In genomic region chr21:41817228-41817627, GRCh38 we compare ENCODE assay signal across 8 cellular contexts. TPM values are rescaled to one million over a fixed set of nuclear protein-coding genes. Genes with fewer than 3 reads are reported as not detected.
DNase-seq lines count a peak whose midpoint lies in the region; ATAC-seq and TF ChIP-seq lines count a peak whose summit lies in the region.
"Had no signal": no experiment of that assay in that cellular context is flagged by ENCODE, and none has a peak within 500 bp of the region (broad histone marks: within the 10 kb centered on the region; RNA-seq: fewer than 3 reads in every experiment).

No MANE protein-coding gene starts in this region.

- no peak for TF ChIP-seq EP300 in sigmoid colon (IDR thresholded peaks at IDR 0.05)

- H3K27me3 ChIP-seq in right cardiac atrium (ENCODE audit: control insufficient read depth, insufficient read depth) (no peaks in the 10 kb centered on the region), sigmoid colon (no peaks in the 10 kb centered on the region)

- TF ChIP-seq CTCF in sigmoid colon (IDR thresholded peaks at IDR 0.05) = peak in 2 of 4 experiments; percentile 40 to 54

- DNase-seq in GM04504 (ENCODE audit: low read depth) = peak; percentile 53
- DNase-seq in NOMO-1 (lab: John Stamatoyannopoulos, UW; ENCODE audit: unreplicated experiment in 2 of 2) = peak; percentile 11 to 22
- DNase-seq in amniotic stem cell (lab: John Stamatoyannopoulos, UW) = peak; percentile 26
- peak; percentile 46 to 78 (median 69) for DNase-seq in right cardiac atrium
- DNase-seq in sigmoid colon = peak; percentile 67

- H3K4me1 ChIP-seq in right cardiac atrium (ENCODE audit: control insufficient read depth, insufficient read depth, low read length) (no peaks in the 10 kb centered on the region), sigmoid colon (peaks cover 0 to 8% (median 3%) of the 10 kb centered on the region in 4 donors)

- H3K9me3 ChIP-seq in right cardiac atrium (ENCODE audit: control insufficient read depth, low read length) (no peaks in the 10 kb centered on the region), sigmoid colon (no peaks in the 10 kb centered on the region)

- 13% methylated on average over 3 of the region's 3 CpGs for WGBS in right cardiac atrium
- 7 to 22% methylated on average over 3 of the region's 3 CpGs for WGBS in sigmoid colon, 2 donors

- H3K27ac ChIP-seq in right cardiac atrium (ENCODE audit: low read length) (no peak overlapping the region), sigmoid colon (no peak overlapping the region)

- peaks cover 0 to 32% (median 10%) of the 10 kb centered on the region in 4 donors for H3K36me3 ChIP-seq in sigmoid colon

- TF ChIP-seq POLR2A in sigmoid colon (IDR thresholded peaks at IDR 0.05) = no peak

- intact Hi-C loops in right cardiac atrium (cut with DNase I) = loop anchor here in 3 of 4 donors (2.0 to 10.0 kb wide), 5 partner anchors 58 to 302 kb away; partner anchors contain the start of gene PRDM15 (in 1 of the 3)
- intact Hi-C loops in sigmoid colon (cut with DNase I) = loop anchor here (1.0 kb wide), 1 partner anchor 205 kb away; no protein-coding TSS in a partner anchor

- H3K4me3 ChIP-seq in right cardiac atrium (ENCODE audit: low read length) (no peak overlapping the region), sigmoid colon (no peak overlapping the region)

- ATAC-seq in HG03280 (IDR thresholded peaks at IDR 0.05; ENCODE audit: unreplicated experiment) (peak; percentile 52), right cardiac atrium (peak; percentile 70 to 79), HG02970 (IDR thresholded peaks at IDR 0.05; ENCODE audit: low FRiP score, unreplicated experiment) (no peak)

RNA-seq across cellular contexts. Expression of gene RIPK4, which starts 50.4 kb away (rescaled TPM):
- total RNA-seq in right cardiac atrium (1 to 10 TPM in 1 of 4 donors, under 1 TPM in 3; 0.86 to 1.2 (median 0.92) TPM), sigmoid colon (under 1 TPM; under 0.01 to 0.54 (median 0.30) TPM)
- polyA plus RNA-seq in right cardiac atrium (0.70 TPM), sigmoid colon (1 to 10 TPM; 4.0 to 7.8 (median 6.9) TPM)
- total RNA-seq: temporal lobe had no signal

Comparison
In these comparisons a context has a peak if more than half of its experiments do, and no peak if none do; other contexts are left out.
1. DNase-seq: peak in every context shown above with its lines; median percentile 69 in right cardiac atrium; 67 in sigmoid colon; 53 in GM04504; 26 in amniotic stem cell; 16 in NOMO-1.